In genomic region chrX:131617182-131617581, GRCh38 we compare ENCODE assay signal across 15 cellular contexts.
A peak's percentile ranks its signal among the peaks of the same experiment; 100 is the strongest.
DNase-seq lines count a peak whose midpoint lies in the region; ATAC-seq and TF ChIP-seq lines count a peak whose summit lies in the region.
"Had no signal": no experiment of that assay in that cellular context is flagged by ENCODE, and none has a peak within 500 bp of the region (broad histone marks: within the 10 kb centered on the region; RNA-seq: fewer than 3 reads in every experiment).

No MANE protein-coding gene starts in this region.

- peaks cover 0 to 23% (median 0%) of the 10 kb centered on the region in 3 donors for H3K27me3 ChIP-seq in psoas muscle (ENCODE audit: insufficient read depth in 3 of 3, low read length in 2 of 3)
- H3K27me3 ChIP-seq: body of pancreas had no signal

- H3K4me1 ChIP-seq in psoas muscle, result peaks cover 6% of the 10 kb centered on the region
- H3K4me1 ChIP-seq: body of pancreas, left ventricle myocardium inferior had no signal

- intact Hi-C loops in psoas muscle (cut with DNase I), result no loop called here

- no peak overlapping the region for H3K27ac ChIP-seq in psoas muscle
- H3K27ac ChIP-seq: body of pancreas, left ventricle myocardium inferior had no signal

- in situ Hi-C loops in G401 (cut with HindIII; ENCODE audit: low sequenced_read_pairs), result no loop called here

- no peak overlapping the region for H3K4me3 ChIP-seq in epithelial cell of esophagus (ENCODE audit: low read length)
- no peak overlapping the region for H3K4me3 ChIP-seq in psoas muscle
- H3K4me3 ChIP-seq: body of pancreas, left ventricle myocardium inferior had no signal

- TF ChIP-seq CTCF in epithelial cell of esophagus (IDR thresholded peaks at IDR 0.05; ENCODE audit: insufficient read depth, low read depth, low read length, missing control alignments) (no peak), psoas muscle (IDR thresholded peaks at IDR 0.05) (no peak)

- WGBS in psoas muscle, 3 donors, result 28 to 34% (median 30%) methylated on average over 3 of the region's 3 CpGs

- no peaks in the 10 kb centered on the region for H3K9me3 ChIP-seq in psoas muscle
- H3K9me3 ChIP-seq: body of pancreas, left ventricle myocardium inferior had no signal

- no peaks in the 10 kb centered on the region for H3K36me3 ChIP-seq in psoas muscle (ENCODE audit: insufficient read depth in 1 of 2, low read depth in 1 of 2)
- H3K36me3 ChIP-seq: left ventricle myocardium inferior had no signal

- peak; percentile 10 for DNase-seq in GM04504 (ENCODE audit: low read depth)
- peak; percentile 55 for DNase-seq in RKO (ENCODE audit: low spot score)
- peak; percentile 16 for DNase-seq in epithelial cell of esophagus (ENCODE audit: low read depth)
- no peak for DNase-seq in psoas muscle
- no peak for DNase-seq in cerebellum (ENCODE audit: low spot score)
- DNase-seq in G401 (ENCODE audit: low spot score), result no peak
- DNase-seq in retina, result no peak
- no peak for DNase-seq in GM19240 (ENCODE audit: insufficient read length, low spot score)
- DNase-seq: activated CD4-positive, alpha-beta T cell treated with anti-CD3 and anti-CD28 coated beads for 48 hours; activated naive CD4-positive, alpha-beta T cell treated with Interleukin-2 at 50 U/mL for 16 hours; body of pancreas; DMS 273 treated with DMSO at 0.1 percent for 48 hours; KG1; left ventricle myocardium inferior; SHP77 had no signal

- ATAC-seq in psoas muscle, result peak in 3 of 4 donors; percentile 28 to 53 (median 42)
- ATAC-seq: body of pancreas had no signal

Comparison
In these comparisons a context has a peak if more than half of its experiments do, and no peak if none do; other contexts are left out.
1. DNase-seq: peak in GM04504 (single experiment), RKO (single experiment) and epithelial cell of esophagus (single experiment); none in psoas muscle (0 of 2), cerebellum (single experiment), G401 (single experiment), retina (single experiment) and GM19240 (single experiment).